8 cellular contexts compared by ENCODE assay signal in genomic region chr16:49592507-49593422, GRCh38.
A peak's percentile ranks its signal among the peaks of the same experiment; 100 is the strongest.
DNase-seq lines count a peak whose midpoint lies in the region; ATAC-seq and TF ChIP-seq lines count a peak whose summit lies in the region.

No MANE protein-coding gene starts in this region.

- peak in 2 of 3 donors; percentile 28 to 39 for DNase-seq in CD4-positive, CD25-positive, alpha-beta regulatory T cell
- DNase-seq in NB4 (ENCODE audit: low read depth), result peak; percentile 54
- peak; percentile 34 to 43 for DNase-seq in activated CD4-positive, alpha-beta T cell treated with anti-CD3 and anti-CD28 coated beads, Interleukin-2, amount 50 U/mL, for 48 hours
- no peak for DNase-seq in esophagus squamous epithelium (lab: John Stamatoyannopoulos, UW)

- WGBS in esophagus squamous epithelium, 2 donors, result 33 to 47% methylated on average over 11 to 13 of the region's 13 CpGs

- no peak for TF ChIP-seq POLR2A in NB4 (IDR thresholded peaks at IDR 0.05; ENCODE audit: extremely low read depth, insufficient read length)
- no peak for TF ChIP-seq POLR2A in esophagus squamous epithelium (IDR thresholded peaks at IDR 0.05)

- no peaks in the 10 kb centered on the region for H3K4me1 ChIP-seq in CD4-positive, CD25-positive, alpha-beta regulatory T cell (ENCODE audit: control insufficient read depth, insufficient read depth, low read length, poor library complexity, severe bottlenecking)
- H3K4me1 ChIP-seq in esophagus squamous epithelium (peaks cover 0 to 21% (median 10%) of the 10 kb centered on the region in 3 donors), parathyroid adenoma (no peaks in the 10 kb centered on the region)

- H3K27ac Mint-ChIP-seq in CD4-positive, CD25-positive, alpha-beta regulatory T cell, result no peak overlapping the region

- H3K27me3 Mint-ChIP-seq in CD4-positive, CD25-positive, alpha-beta regulatory T cell, result peaks cover 20% of the 10 kb centered on the region

- no peak overlapping the region for H3K4me3 Mint-ChIP-seq in CD4-positive, CD25-positive, alpha-beta regulatory T cell

- H3K4me3 ChIP-seq in CD4-positive, CD25-positive, alpha-beta regulatory T cell (ENCODE audit: low read depth, low read length), result no peak overlapping the region
- H3K4me3 ChIP-seq in NB4 (ENCODE audit: low read depth, low read length) (no peak overlapping the region), esophagus squamous epithelium (no peak overlapping the region), parathyroid adenoma (ENCODE audit: low read depth, low read length) (no peak overlapping the region)

- H3K27me3 ChIP-seq in CD4-positive, CD25-positive, alpha-beta regulatory T cell (ENCODE audit: control insufficient read depth, insufficient read depth, low read length), result no peaks in the 10 kb centered on the region
- H3K27me3 ChIP-seq in esophagus squamous epithelium (no peaks in the 10 kb centered on the region), parathyroid adenoma (ENCODE audit: control insufficient read depth, insufficient read depth, low read length) (no peaks in the 10 kb centered on the region)

- no peak overlapping the region for H3K9ac ChIP-seq in parathyroid adenoma

- H3K4me1 Mint-ChIP-seq in CD4-positive, CD25-positive, alpha-beta regulatory T cell, result peaks cover 0 to 5% (median 0%) of the 10 kb centered on the region in 4 donors

- no peaks in the 10 kb centered on the region for H3K9me3 ChIP-seq in CD4-positive, CD25-positive, alpha-beta regulatory T cell (ENCODE audit: control insufficient read depth in 2 of 2, low read length in 2 of 2)
- H3K9me3 ChIP-seq in esophagus squamous epithelium, result no peaks in the 10 kb centered on the region
- no peaks in the 10 kb centered on the region for H3K9me3 ChIP-seq in parathyroid adenoma (ENCODE audit: control insufficient read depth, low read length)

- peak overlapping the region; percentile 15 for H2AFZ ChIP-seq in parathyroid adenoma

- peaks cover 4% of the 10 kb centered on the region for H3K79me2 ChIP-seq in parathyroid adenoma

- no peak for ATAC-seq in CD4-positive, CD25-positive, alpha-beta regulatory T cell (ENCODE audit: low read depth in 2 of 2)
- ATAC-seq in GM19438 (IDR thresholded peaks at IDR 0.05; ENCODE audit: low read depth, unreplicated experiment) (peak; percentile 64), GM21786 (IDR thresholded peaks at IDR 0.05; ENCODE audit: unreplicated experiment) (no peak), HG03520 (IDR thresholded peaks at IDR 0.05; ENCODE audit: unreplicated experiment) (no peak)

- H3K4me2 ChIP-seq in parathyroid adenoma (ENCODE audit: low read length), result no peak overlapping the region

- peaks cover 0 to under 1% (median 0%) of the 10 kb centered on the region in 7 donors for H3K9me3 Mint-ChIP-seq in CD4-positive, CD25-positive, alpha-beta regulatory T cell

- H3K36me3 ChIP-seq in CD4-positive, CD25-positive, alpha-beta regulatory T cell (ENCODE audit: control insufficient read depth, insufficient read depth, low read length), result no peaks in the 10 kb centered on the region
- no peaks in the 10 kb centered on the region for H3K36me3 ChIP-seq in esophagus squamous epithelium
- H3K36me3 ChIP-seq in parathyroid adenoma (ENCODE audit: control insufficient read depth, insufficient read depth, low read length), result no peaks in the 10 kb centered on the region

- no peak overlapping the region for H3K27ac ChIP-seq in CD4-positive, CD25-positive, alpha-beta regulatory T cell (ENCODE audit: insufficient read depth, low read length, poor library complexity, severe bottlenecking)
- H3K27ac ChIP-seq in esophagus squamous epithelium, result no peak overlapping the region
- no peak overlapping the region for H3K27ac ChIP-seq in parathyroid adenoma

- TF ChIP-seq CTCF in NB4 (IDR thresholded peaks at IDR 0.05; ENCODE audit: low read depth, low read length) (peak; percentile 84), esophagus squamous epithelium (IDR thresholded peaks at IDR 0.05) (peak; percentile 50 to 76 (median 56)), parathyroid adenoma (IDR thresholded peaks at IDR 0.05) (peak; percentile 78)

- intact Hi-C loops in esophagus squamous epithelium (cut with DNase I), result loop anchor here (10.0 kb wide), 2 partner anchors 98 to 178 kb away; no protein-coding TSS in a partner anchor

- no peaks in the 10 kb centered on the region for H3K36me3 Mint-ChIP-seq in CD4-positive, CD25-positive, alpha-beta regulatory T cell
